8 cellular contexts compared by ENCODE assay signal in genomic region chr22:36409911-36410756, GRCh38. TPM values are rescaled to one million over a fixed set of nuclear protein-coding genes. Genes with fewer than 3 reads are reported as not detected.
DNase-seq lines count a peak whose midpoint lies in the region; ATAC-seq and TF ChIP-seq lines count a peak whose summit lies in the region.

No MANE protein-coding gene starts in this region.

- H3K4me1 Mint-ChIP-seq in type B pancreatic cell (ENCODE audit: unreplicated experiment) = peaks cover 16% of the 10 kb centered on the region

- H3K27me3 Mint-ChIP-seq in type B pancreatic cell = no peaks in the 10 kb centered on the region

- DNase-seq in GM20000 (ENCODE audit: low spot score) (peak; percentile 74), NCI-H526 (lab: John Stamatoyannopoulos, UW) (peak; percentile 93 to 98), head of caudate nucleus (peak; percentile 57 to 94 (median 81)), omental fat pad (ENCODE audit: low spot score) (peak; percentile 36), type B pancreatic cell (ENCODE audit: extremely low spot score, unreplicated experiment) (peak; percentile 88), HUDEP-2 (lab: John Stamatoyannopoulos, UW; ENCODE audit: unreplicated experiment in 76 of 76) (no peak)
- peak; percentile 64 for DNase-seq in activated naive CD4-positive, alpha-beta T cell treated with Interleukin-2 at 50 U/mL for 16 hours

- ATAC-seq in omental fat pad (ENCODE audit: low FRiP score) = peak; percentile 93
- ATAC-seq in SK-N-SH treated with all-trans-retinoic acid at 6 μM for 48 hours = no peak

- TF ChIP-seq CTCF in GM20000 (IDR thresholded peaks at IDR 0.05; ENCODE audit: extremely low read depth, missing control alignments) (no peak), omental fat pad (IDR thresholded peaks at IDR 0.05) (no peak), type B pancreatic cell (conservative IDR thresholded peaks at IDR 0.05) (peak; percentile 70)

- H3K9me3 Mint-ChIP-seq in type B pancreatic cell = no peaks in the 10 kb centered on the region

- peak overlapping the region; percentile 95 for H3K27ac Mint-ChIP-seq in type B pancreatic cell

- H3K4me3 Mint-ChIP-seq in type B pancreatic cell = peak overlapping the region; percentile 92

- intact Hi-C loops in head of caudate nucleus (cut with DNase I) = no loop called here

- H3K36me3 Mint-ChIP-seq in type B pancreatic cell = no peaks in the 10 kb centered on the region

TF ChIP-seq in SK-N-SH treated with all-trans-retinoic acid at 6 μM for 48 hours, 23 proteins besides CTCF, POLR2A, EP300 and RAD21:
- TF ChIP-seq CSDC2 (CRISPR knock-in tag; IDR thresholded peaks at IDR 0.05) (no peak), PPARA (CRISPR knock-in tag; IDR thresholded peaks at IDR 0.05; ENCODE audit: borderline replicate concordance) (no peak), ZFP3 (CRISPR knock-in tag; IDR thresholded peaks at IDR 0.05) (no peak), CSRNP3 (CRISPR knock-in tag; IDR thresholded peaks at IDR 0.05) (no peak), RARB (CRISPR knock-in tag; IDR thresholded peaks at IDR 0.05) (no peak), ISL1 (CRISPR knock-in tag; IDR thresholded peaks at IDR 0.05) (no peak), OSR1 (CRISPR knock-in tag; IDR thresholded peaks at IDR 0.05) (no peak), ARNTL (CRISPR knock-in tag; IDR thresholded peaks at IDR 0.05; ENCODE audit: borderline replicate concordance, low read depth) (no peak), POU6F1 (CRISPR knock-in tag; IDR thresholded peaks at IDR 0.05; ENCODE audit: borderline replicate concordance, low read depth) (no peak), ESRRG (CRISPR knock-in tag; IDR thresholded peaks at IDR 0.05) (no peak), CREB5 (CRISPR knock-in tag; IDR thresholded peaks at IDR 0.05; ENCODE audit: low read depth) (no peak), ZC3H10 (CRISPR knock-in tag; IDR thresholded peaks at IDR 0.05) (no peak), TOX (CRISPR knock-in tag; IDR thresholded peaks at IDR 0.05; ENCODE audit: borderline replicate concordance) (no peak), ZNF8 (CRISPR knock-in tag; IDR thresholded peaks at IDR 0.05) (no peak), ZFP30 (CRISPR knock-in tag; IDR thresholded peaks at IDR 0.05) (no peak), PATZ1 (CRISPR knock-in tag; IDR thresholded peaks at IDR 0.05; ENCODE audit: borderline replicate concordance) (no peak), ZNF70 (CRISPR knock-in tag; IDR thresholded peaks at IDR 0.05) (no peak)

RNA-seq across cellular contexts. Expression of gene MYH9, which starts 22.4 kb away (rescaled TPM):
- total RNA-seq in omental fat pad (100 to 1,000 TPM; 225 to 463 (median 370) TPM), type B pancreatic cell (ENCODE audit: low replicate concordance) (277 and 364 TPM in 2 replicates)

Comparison
In these comparisons a context has a peak if more than half of its experiments do, and no peak if none do; other contexts are left out.
1. DNase-seq: peak in GM20000 (single experiment), NCI-H526 (2 of 2), activated naive CD4-positive, alpha-beta T cell treated with Interleukin-2 at 50 U/mL for 16 hours (single experiment), head of caudate nucleus (42 of 42), omental fat pad (single experiment) and type B pancreatic cell (single experiment); none in HUDEP-2 (0 of 76).